Comparison of ENCODE assay signal across 28 cellular contexts in the genomic region with DNA sequence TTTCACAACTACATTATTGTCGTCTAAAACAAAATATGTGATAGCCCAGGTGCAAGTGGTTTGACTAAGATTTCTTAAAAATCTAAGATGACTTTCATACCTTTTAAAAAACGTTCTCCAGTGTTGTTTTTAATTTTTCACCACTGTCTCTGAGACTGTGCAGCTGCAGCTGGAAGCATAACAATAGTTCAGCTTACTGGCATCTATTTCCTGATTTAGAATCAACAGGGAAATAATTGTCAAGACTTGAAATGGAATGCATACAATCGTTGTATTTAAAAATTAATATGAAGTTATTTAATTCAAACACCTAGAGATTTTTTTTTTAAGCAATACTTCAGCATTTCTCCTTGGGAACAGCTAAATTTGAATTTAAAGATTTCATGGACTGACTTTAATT.
"Had no signal": no experiment of that assay in that cellular context is flagged by ENCODE, and none has a peak within 500 bp of the region (broad histone marks: within the 10 kb centered on the region; RNA-seq: fewer than 3 reads in every experiment).

No MANE protein-coding gene starts in this region.

- H3K4me3 Mint-ChIP-seq: activated naive CD4-positive, alpha-beta T cell treated with anti-CD3 and anti-CD28 coated beads for 36 hours; activated naive CD8-positive, alpha-beta T cell treated with anti-CD3 and anti-CD28 coated beads for 36 hours; memory B cell; natural killer cell; neural progenitor cell; stimulated activated effector memory CD8-positive, alpha-beta T cell treated with anti-CD3 and anti-CD28 coated beads, Interleukin-12 subunit alpha, Interleukin-12 subunit beta, amount 100 ng/mL, for 72 hours; stimulated activated naive CD8-positive, alpha-beta T cell treated with anti-CD3 and anti-CD28 coated beads, Interleukin-15, amount 100 ng/mL, for 72 hours; T-helper 1 cell treated with Interleukin-12 subunit alpha and Interleukin-12 subunit beta and Interleukin-4 antibody, amounts not matched to agents 30 μg/mL and 1 μg/mL, for 36 hours had no signal

- H3K4me1 Mint-ChIP-seq: activated naive CD8-positive, alpha-beta T cell treated with anti-CD3 and anti-CD28 coated beads for 36 hours; memory B cell; natural killer cell; stimulated activated effector memory CD8-positive, alpha-beta T cell treated with anti-CD3 and anti-CD28 coated beads, Interleukin-12 subunit alpha, Interleukin-12 subunit beta, amount 100 ng/mL, for 72 hours; stimulated activated naive CD8-positive, alpha-beta T cell treated with anti-CD3 and anti-CD28 coated beads, Interleukin-15, amount 100 ng/mL, for 72 hours had no signal

- ATAC-seq: body of pancreas; natural killer cell; sciatic nerve; stimulated activated effector memory CD8-positive, alpha-beta T cell treated with anti-CD3 and anti-CD28 coated beads, Interleukin-12 subunit alpha, Interleukin-12 subunit beta, amount 100 ng/mL, for 72 hours; stimulated activated naive CD8-positive, alpha-beta T cell treated with anti-CD3 and anti-CD28 coated beads, Interleukin-15, amount 100 ng/mL, for 72 hours had no signal

- H3K36me3 ChIP-seq: adrenal gland, colonic mucosa, neural progenitor cell, suprapubic skin, tibial artery had no signal

- H3K36me3 Mint-ChIP-seq: activated naive CD8-positive, alpha-beta T cell treated with anti-CD3 and anti-CD28 coated beads for 36 hours; memory B cell; natural killer cell; neural progenitor cell; stimulated activated effector memory CD8-positive, alpha-beta T cell treated with anti-CD3 and anti-CD28 coated beads, Interleukin-12 subunit alpha, Interleukin-12 subunit beta, amount 100 ng/mL, for 72 hours had no signal

- H3K9ac ChIP-seq: neural progenitor cell had no signal

- H3K27ac ChIP-seq: adrenal gland, body of pancreas, colonic mucosa, hepatocyte, neural progenitor cell, skin epidermis, suprapubic skin, tibial artery, VCaP had no signal

- H2AFZ ChIP-seq: hepatocyte, neural progenitor cell had no signal

- H3K4me3 ChIP-seq: adrenal gland, body of pancreas, colonic mucosa, hepatocyte, neural progenitor cell, skin epidermis, suprapubic skin, tibial artery had no signal

- H3K9me3 Mint-ChIP-seq: activated naive CD4-positive, alpha-beta T cell treated with anti-CD3 and anti-CD28 coated beads for 36 hours; activated naive CD8-positive, alpha-beta T cell treated with anti-CD3 and anti-CD28 coated beads for 36 hours; neural progenitor cell; T-helper 1 cell treated with Interleukin-12 subunit alpha and Interleukin-12 subunit beta and Interleukin-4 antibody, amounts not matched to agents 30 μg/mL and 1 μg/mL, for 36 hours had no signal

- H3K4me1 ChIP-seq: adrenal gland, body of pancreas, colonic mucosa, neural progenitor cell, suprapubic skin, tibial artery had no signal

- H3K27ac Mint-ChIP-seq: activated naive CD4-positive, alpha-beta T cell treated with anti-CD3 and anti-CD28 coated beads for 36 hours; activated naive CD8-positive, alpha-beta T cell treated with anti-CD3 and anti-CD28 coated beads for 36 hours; memory B cell; natural killer cell; neural progenitor cell; stimulated activated effector memory CD8-positive, alpha-beta T cell treated with anti-CD3 and anti-CD28 coated beads, Interleukin-12 subunit alpha, Interleukin-12 subunit beta, amount 100 ng/mL, for 72 hours; stimulated activated naive CD8-positive, alpha-beta T cell treated with anti-CD3 and anti-CD28 coated beads, Interleukin-15, amount 100 ng/mL, for 72 hours; T-helper 1 cell treated with Interleukin-12 subunit alpha and Interleukin-12 subunit beta and Interleukin-4 antibody, amounts not matched to agents 30 μg/mL and 1 μg/mL, for 36 hours had no signal

- H3K79me2 ChIP-seq: hepatocyte had no signal

- DNase-seq: activated CD4-positive, alpha-beta T cell treated with anti-CD3 and anti-CD28 coated beads for 4 hours; activated CD4-positive, alpha-beta T cell treated with anti-CD3 and anti-CD28 coated beads, Interleukin-2, amount 50 U/mL, for 4 hours; activated effector memory CD4-positive, alpha-beta T cell treated with Interleukin-2 at 50 U/mL for 16 hours; activated naive CD4-positive, alpha-beta T cell treated with anti-CD3 and anti-CD28 coated beads for 36 hours; activated naive CD8-positive, alpha-beta T cell treated with anti-CD3 and anti-CD28 coated beads for 36 hours; activated T-cell treated with anti-CD3 and anti-CD28 coated beads for 4 hours; adrenal gland; aorta; body of pancreas; cerebellar nuclear complex; colonic mucosa; effector memory CD4-positive, alpha-beta T cell; kidney; natural killer cell; stimulated activated CD4-positive, alpha-beta T cell treated with anti-CD3 and anti-CD28 coated beads, Interleukin-12 subunit alpha, Interleukin-12 subunit beta, amount 100 ng/mL, for 4 hours; stimulated activated CD4-positive, alpha-beta T cell treated with anti-CD3 and anti-CD28 coated beads, Interleukin-4, amount 100 ng/mL, for 24 hours; stimulated activated naive CD8-positive, alpha-beta T cell treated with anti-CD3 and anti-CD28 coated beads, Interleukin-15, amount 100 ng/mL, for 72 hours; T-helper 9 cell; tibial artery had no signal

- H3K4me2 ChIP-seq: hepatocyte, neural progenitor cell had no signal

- H3K9me3 ChIP-seq: adrenal gland, body of pancreas, colonic mucosa, suprapubic skin, tibial artery had no signal

- H3K27me3 ChIP-seq: adrenal gland, body of pancreas, colonic mucosa, hepatocyte, neural progenitor cell, suprapubic skin, tibial artery had no signal

- H3K27me3 Mint-ChIP-seq: activated naive CD8-positive, alpha-beta T cell treated with anti-CD3 and anti-CD28 coated beads for 36 hours; memory B cell; stimulated activated naive CD8-positive, alpha-beta T cell treated with anti-CD3 and anti-CD28 coated beads, Interleukin-15, amount 100 ng/mL, for 72 hours had no signal
